ENCODE assay signal across 2 cellular contexts in the genomic region with DNA sequence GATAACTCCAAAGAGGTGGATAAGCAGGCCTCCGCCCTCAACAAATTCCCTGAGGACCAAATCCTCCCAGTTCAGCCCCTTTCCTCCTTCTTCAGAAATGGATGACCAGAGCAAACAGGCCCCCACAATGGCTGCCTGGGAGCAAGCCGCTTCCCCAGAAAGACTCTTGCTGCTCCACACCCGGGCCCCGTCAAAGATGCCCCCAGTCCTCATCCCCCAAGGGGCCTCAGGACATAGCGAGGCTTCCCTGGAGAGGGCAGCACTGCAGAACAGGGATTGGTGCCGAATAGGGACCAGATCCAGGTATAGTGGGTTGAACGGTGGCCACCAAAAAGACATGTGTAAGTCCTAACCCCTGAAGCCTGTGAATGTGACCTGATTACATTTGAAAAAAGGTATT.
A peak's percentile ranks its signal among the peaks of the same experiment; 100 is the strongest.
TF ChIP-seq lines count a peak whose summit lies in the region.

No MANE protein-coding gene starts in this region.

TF ChIP-seq in HCT116, 20 proteins besides CTCF, POLR2A, EP300 and RAD21:
- TF ChIP-seq ELF1 (IDR thresholded peaks at IDR 0.05; ENCODE audit: borderline replicate concordance, low read depth) (no peak), SRF (IDR thresholded peaks at IDR 0.05; ENCODE audit: low read depth) (no peak), SP1 (IDR thresholded peaks at IDR 0.05; ENCODE audit: low read depth) (no peak)

TF ChIP-seq in H1, 55 proteins besides CTCF, POLR2A, EP300 and RAD21:
- TF ChIP-seq, protein P1, sequence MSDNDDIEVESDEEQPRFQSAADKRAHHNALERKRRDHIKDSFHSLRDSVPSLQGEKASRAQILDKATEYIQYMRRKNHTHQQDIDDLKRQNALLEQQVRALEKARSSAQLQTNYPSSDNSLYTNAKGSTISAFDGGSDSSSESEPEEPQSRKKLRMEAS (IDR thresholded peaks at IDR 0.05), result no peak
- TF ChIP-seq YY1 (IDR thresholded peaks at IDR 0.05; ENCODE audit: low read depth, low read length), result 0 out of 2 replicates have a peak, but pooled peaks have one; percentile 32
- TF ChIP-seq EGR1 (IDR thresholded peaks at IDR 0.05; ENCODE audit: borderline replicate concordance, low read depth, low read length), result no peak
- no peak for TF ChIP-seq BACH1 (IDR thresholded peaks at IDR 0.05; ENCODE audit: low read length)
- no peak for TF ChIP-seq CBX5 (IDR thresholded peaks at IDR 0.05; ENCODE audit: low read depth, low read length)
- TF ChIP-seq SIX5 (IDR thresholded peaks at IDR 0.05; ENCODE audit: low read depth, low read length), result no peak
- TF ChIP-seq JUND (IDR thresholded peaks at IDR 0.05; ENCODE audit: low read length), result no peak
- no peak for TF ChIP-seq TAF1 (IDR thresholded peaks at IDR 0.05; ENCODE audit: low read depth, low read length)
- no peak for TF ChIP-seq CREB1 (IDR thresholded peaks at IDR 0.05)
